In the genomic region with DNA sequence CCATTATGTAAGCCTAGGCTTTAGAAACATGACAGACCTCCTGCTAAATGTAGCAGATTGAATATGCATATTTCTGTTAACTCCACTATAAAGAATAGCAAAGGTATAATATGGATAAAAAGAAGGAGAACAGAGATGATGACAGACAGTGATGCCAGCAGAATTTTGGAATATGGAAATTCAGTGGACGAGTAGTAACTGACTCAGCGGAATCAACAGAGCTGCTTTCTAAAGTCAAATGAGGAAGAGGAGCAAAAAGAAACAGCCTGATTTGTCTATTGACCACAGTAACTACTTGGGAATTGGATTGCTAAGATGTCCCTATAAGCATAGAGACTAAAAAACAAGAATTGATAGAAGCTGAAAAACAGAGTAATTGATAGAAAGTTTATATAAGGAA, we compare ENCODE assay signal across 20 cellular contexts. TPM values are rescaled to one million over a fixed set of nuclear protein-coding genes. Genes with fewer than 3 reads are reported as not detected.
DNase-seq lines count a peak whose midpoint lies in the region; ATAC-seq, FAIRE-seq and TF ChIP-seq lines count a peak whose summit lies in the region.
"Had no signal": no experiment of that assay in that cellular context is flagged by ENCODE, and none has a peak within 500 bp of the region (broad histone marks: within the 10 kb centered on the region; RNA-seq: fewer than 3 reads in every experiment).

No MANE protein-coding gene starts in this region.

- peak overlapping the region; percentile 70 for H3K4me3 Mint-ChIP-seq in endothelial cell (ENCODE audit: unreplicated experiment)
- H3K4me3 Mint-ChIP-seq in CD4-positive, alpha-beta memory T cell: no peak overlapping the region

- H3K4me2 ChIP-seq in HepG2 (ENCODE audit: low read depth, low read length): no peak overlapping the region

- no peak overlapping the region for H3K4me3 ChIP-seq in HepG2 (replicated peaks in 1 of 3; ENCODE audit: insufficient read depth in 1 of 3, low read depth in 2 of 3, low read length in 3 of 3)
- H3K4me3 ChIP-seq in right lobe of liver: no peak overlapping the region
- H3K4me3 ChIP-seq in stomach: no peak overlapping the region
- H3K4me3 ChIP-seq in upper lobe of right lung: no peak overlapping the region
- no peak overlapping the region for H3K4me3 ChIP-seq in CD4-positive, alpha-beta memory T cell (ENCODE audit: low read length in 2 of 2)

- in situ Hi-C loops in HepG2 (cut with HindIII; ENCODE audit: extremely low pct_ligation_motif_present, low pct_unique_long_range_greater_than_20kb): no loop called here

- no peaks in the 10 kb centered on the region; the same call in 1 of the 2 replicates for H4K20me1 ChIP-seq in HepG2 (ENCODE audit: insufficient read depth, low read length)

- TF ChIP-seq POLR2A in HepG2 (IDR thresholded peaks at IDR 0.05; ENCODE audit: insufficient read depth in 1 of 2, low read depth in 2 of 2, low read length in 2 of 2) (no peak), right lobe of liver (IDR thresholded peaks at IDR 0.05) (no peak), stomach (IDR thresholded peaks at IDR 0.05) (no peak)

- ATAC-seq in HepG2 (no peak), right lobe of liver (no peak), upper lobe of right lung (no peak), GM18907 (IDR thresholded peaks at IDR 0.05; ENCODE audit: unreplicated experiment) (no peak)
- ATAC-seq: PC-3 had no signal

- peak overlapping the region; percentile 96 for H3K27ac Mint-ChIP-seq in endothelial cell (ENCODE audit: unreplicated experiment)
- no peak overlapping the region for H3K27ac Mint-ChIP-seq in CD4-positive, alpha-beta memory T cell

- no peaks in the 10 kb centered on the region for H3K9me3 Mint-ChIP-seq in endothelial cell (ENCODE audit: unreplicated experiment)
- peaks cover 0 to 2% (median 0%) of the 10 kb centered on the region in 8 donors for H3K9me3 Mint-ChIP-seq in CD4-positive, alpha-beta memory T cell

- H3K4me1 ChIP-seq in HepG2 (ENCODE audit: insufficient read depth, low read length) (peaks cover 10% of the 10 kb centered on the region), right lobe of liver (peaks cover 0 to 20% (median 0%) of the 10 kb centered on the region in 4 donors), stomach (peaks cover 0 to 69% (median 23%) of the 10 kb centered on the region in 4 donors), upper lobe of right lung (peaks cover 10% of the 10 kb centered on the region)
- no peaks in the 10 kb centered on the region for H3K4me1 ChIP-seq in CD4-positive, alpha-beta memory T cell (ENCODE audit: insufficient read depth, low read length)

- H3K27ac ChIP-seq in HepG2 (ENCODE audit: extremely low read length, insufficient read depth, low read length) (no peak overlapping the region), right lobe of liver (no peak overlapping the region), stomach (peak overlapping the region in 3 of 5 donors; percentile 6 to 43 (median 35)), upper lobe of right lung (no peak overlapping the region)
- no peak overlapping the region for H3K27ac ChIP-seq in CD4-positive, alpha-beta memory T cell (ENCODE audit: low read depth, low read length)

- peaks cover 5 to 7% of the 10 kb centered on the region in 2 experiments; a peak in 2 of 5 replicates for H3K36me3 ChIP-seq in HepG2 (replicated peaks in 1 of 2; ENCODE audit: control insufficient read depth in 1 of 2, insufficient read depth in 2 of 2, low read length in 2 of 2)
- H3K36me3 ChIP-seq in right lobe of liver: no peaks in the 10 kb centered on the region
- peaks cover 0 to 15% (median 8%) of the 10 kb centered on the region in 4 donors for H3K36me3 ChIP-seq in stomach
- no peaks in the 10 kb centered on the region for H3K36me3 ChIP-seq in upper lobe of right lung
- no peaks in the 10 kb centered on the region for H3K36me3 ChIP-seq in CD4-positive, alpha-beta memory T cell (ENCODE audit: insufficient read depth, low read length)

- FAIRE-seq in HepG2 (lab: Jason Lieb, UNC): no peak
- FAIRE-seq: D721Med had no signal

- TF ChIP-seq RAD21 in HepG2 (CRISPR knock-in tag; IDR thresholded peaks at IDR 0.05): no peak

- no peaks in the 10 kb centered on the region for H3K9me3 ChIP-seq in HepG2 (ENCODE audit: low read length)
- H3K9me3 ChIP-seq in right lobe of liver: no peaks in the 10 kb centered on the region
- H3K9me3 ChIP-seq in stomach: peaks cover 0 to 5% (median 0%) of the 10 kb centered on the region in 4 donors
- no peaks in the 10 kb centered on the region for H3K9me3 ChIP-seq in upper lobe of right lung
- no peaks in the 10 kb centered on the region for H3K9me3 ChIP-seq in CD4-positive, alpha-beta memory T cell (ENCODE audit: control insufficient read depth in 1 of 2, low read length in 2 of 2)

- H3K27me3 ChIP-seq in HepG2 (ENCODE audit: control insufficient read depth in 1 of 2, insufficient read depth in 2 of 2, low read length in 2 of 2) (no peaks in the 10 kb centered on the region), right lobe of liver (no peaks in the 10 kb centered on the region), stomach (no peaks in the 10 kb centered on the region), upper lobe of right lung (no peaks in the 10 kb centered on the region)
- H3K27me3 ChIP-seq in CD4-positive, alpha-beta memory T cell (ENCODE audit: insufficient read depth, low read length): no peaks in the 10 kb centered on the region

- CTCF ChIA-PET in HepG2 (lab: Yijun Ruan, JAX; ENCODE audit: low intra/inter-chr PET ratio, low total read pairs): no interaction called here
- CTCF ChIA-PET in CD4-positive, alpha-beta memory T cell (lab: Charles Lee; ENCODE audit: partially characterized antibody): no interaction called here

- no peaks in the 10 kb centered on the region for H3K36me3 Mint-ChIP-seq in endothelial cell (ENCODE audit: low read depth, unreplicated experiment)
- peaks cover 21 to 41% of the 10 kb centered on the region in 2 donors for H3K36me3 Mint-ChIP-seq in CD4-positive, alpha-beta memory T cell

- H2AFZ ChIP-seq in HepG2 (ENCODE audit: low read length): no peak overlapping the region

- H3K79me2 ChIP-seq in HepG2 (ENCODE audit: insufficient read depth, low read length): peaks cover 2% of the 10 kb centered on the region

- H3K9ac ChIP-seq in HepG2 (ENCODE audit: insufficient read depth, low read depth, low read length): no peak overlapping the region

- TF ChIP-seq EP300 in HepG2 (IDR thresholded peaks at IDR 0.05; ENCODE audit: low read depth in 2 of 2, low read length in 2 of 2) (no peak), HepG2 (CRISPR knock-in tag; IDR thresholded peaks at IDR 0.05; ENCODE audit: borderline replicate concordance) (no peak), stomach (IDR thresholded peaks at IDR 0.05) (no peak)

- peaks cover 2% of the 10 kb centered on the region for H3K27me3 Mint-ChIP-seq in endothelial cell (ENCODE audit: unreplicated experiment)
- H3K27me3 Mint-ChIP-seq in CD4-positive, alpha-beta memory T cell: no peaks in the 10 kb centered on the region

- WGBS in HepG2 (ENCODE audit: low lambda C conversion rate): 98% methylated on average over 2 of the region's 2 CpGs
- WGBS in right lobe of liver (ENCODE audit: insufficient coverage, low coverage, low lambda C conversion rate, missing lambda C conversion rate): 75% methylated on average over 2 of the region's 2 CpGs
- WGBS in stomach, 5 donors: 76 to 93% (median 85%) methylated on average over 2 of the region's 2 CpGs

- DNase-seq in HepG2 (ENCODE audit: low spot score): no peak
- DNase-seq in right lobe of liver: no peak
- no peak for DNase-seq in endothelial cell (ENCODE audit: low spot score)
- DNase-seq in stomach: no peak
- no peak for DNase-seq in NCI-H1436 treated with DMSO at 0.1 percent for 48 hours (lab: John Stamatoyannopoulos, UW)
- DNase-seq in upper lobe of right lung: no peak
- DNase-seq in CD4-positive, alpha-beta memory T cell: no peak
- DNase-seq: 8988T; MV-4-11; NCI-H1105; NCI-H146; NCI-H2029; NCI-H446; NCI-H526; NCI-H82; NK-92 treated with Interleukin-12 subunit alpha and Interleukin-12 subunit beta, amount 100 ng/mL, for 24 hours; PC-3 had no signal

- intact Hi-C loops in HepG2 (cut with micrococcal nuclease; ENCODE audit: unreplicated experiment): no loop called here
- intact Hi-C loops in right lobe of liver (cut with DNase I): no loop called here
- intact Hi-C loops in stomach (cut with DNase I; ENCODE audit: low total_unique reads): no loop called here
- intact Hi-C loops in upper lobe of right lung (cut with DNase I): no loop called here
- intact Hi-C loops in CD4-positive, alpha-beta memory T cell (cut with micrococcal nuclease): no loop called here

- BruUV-seq in HepG2 (replicated peaks; lab: Mats Ljungman, UMichigan): no TSS peak

- TF ChIP-seq CTCF in HepG2 (CRISPR knock-in tag; IDR thresholded peaks at IDR 0.05) (no peak), right lobe of liver (IDR thresholded peaks at IDR 0.05) (no peak), endothelial cell (IDR thresholded peaks at IDR 0.05; ENCODE audit: unreplicated experiment) (no peak), stomach (IDR thresholded peaks at IDR 0.05) (no peak), upper lobe of right lung (IDR thresholded peaks at IDR 0.05) (no peak)

- POLR2A ChIA-PET in HepG2 (lab: Yijun Ruan, JAX): no interaction called here
- POLR2A ChIA-PET in CD4-positive, alpha-beta memory T cell (lab: Charles Lee; ENCODE audit: partially characterized antibody): no interaction called here

- H3K4me1 Mint-ChIP-seq in endothelial cell (ENCODE audit: unreplicated experiment): peaks cover 82% of the 10 kb centered on the region
- peaks cover 0 to 5% (median 1%) of the 10 kb centered on the region in 4 donors for H3K4me1 Mint-ChIP-seq in CD4-positive, alpha-beta memory T cell

RNA-seq across cellular contexts. Expression of gene GPR21, which starts 8.0 kb away (rescaled TPM):
- total RNA-seq in HepG2 (2016; rRNA removed; fragmentation: Illumina TruSeq; extraction: Trizol) (0.29 TPM in 1 of 2 replicates, not detected in the other), right lobe of liver (under 1 TPM in 4 of 6 experiments, not detected in 2; 0.44 to 0.68 (median 0.54) TPM), endothelial cell (ENCODE audit: unreplicated experiment) (1.8 TPM), stomach (1 to 10 TPM in 1 of 5 donors, not detected in 4; 7.0 TPM), upper lobe of right lung (3.3 TPM)
- not detected in 2 replicates for total RNA-seq in HepG2 (2016; cell fraction: cytosol; rRNA removed; fragmentation: Illumina TruSeq; extraction: Trizol; ENCODE audit: low read depth)
- total RNA-seq in HepG2 (2016; cell fraction: insoluble cytoplasmic fraction; rRNA removed; fragmentation: Illumina TruSeq; extraction: Trizol): 0.41 TPM in 1 of 2 replicates, not detected in the other
- total RNA-seq in HepG2 (2016; cell fraction: membrane; rRNA removed; fragmentation: Illumina TruSeq; extraction: Trizol): not detected in 2 replicates
- 0.72 and 1.3 TPM in 2 replicates for total RNA-seq in HepG2 (2016; cell fraction: nucleus; rRNA removed; fragmentation: Illumina TruSeq; extraction: Trizol)
- polyA plus RNA-seq in HepG2 (2011; rRNA removed) (0.18 and 0.32 TPM in 2 replicates), stomach (not detected)
- not detected in 2 replicates for polyA plus RNA-seq in HepG2 (2011; cell fraction: cytosol; rRNA removed)
- 1.7 TPM in 2 replicates for polyA plus RNA-seq in HepG2 (2011; cell fraction: nucleus; rRNA removed)
- 0.13 TPM in 1 of 2 replicates, not detected in the other for polyA plus RNA-seq in HepG2 (2012)
- polyA plus RNA-seq in HepG2 (2016; cell fraction: cytosol; fragmentation: Illumina TruSeq; extraction: Trizol; ENCODE audit: low read depth): not detected in 2 replicates
- not detected in 2 replicates for polyA plus RNA-seq in HepG2 (2016; cell fraction: insoluble cytoplasmic fraction; fragmentation: Illumina TruSeq; extraction: Trizol; ENCODE audit: low read depth)
- not detected in 2 replicates for polyA plus RNA-seq in HepG2 (2016; cell fraction: membrane; fragmentation: Illumina TruSeq; extraction: Trizol; ENCODE audit: low read depth)
- not detected in 2 replicates for polyA plus RNA-seq in HepG2 (2016; cell fraction: nucleus; fragmentation: Illumina TruSeq; extraction: Trizol; ENCODE audit: insufficient read depth, low read depth)
- polyA minus RNA-seq in HepG2 (2011; rRNA and poly(A)+ RNA removed; ENCODE audit: low replicate concordance): 14.0 and 21.7 TPM in 2 replicates
- polyA minus RNA-seq in HepG2 (2011; cell fraction: cytosol; rRNA and poly(A)+ RNA removed): 0.49 TPM in 1 of 2 replicates, not detected in the other
- 30.3 and 35.8 TPM in 2 replicates for polyA minus RNA-seq in HepG2 (2011; cell fraction: nucleus; rRNA and poly(A)+ RNA removed)
- 1 to 10 TPM; 1.0 to 2.3 TPM for total RNA-seq in CD4-positive, alpha-beta memory T cell
- polyA plus RNA-seq in CD4-positive, alpha-beta memory T cell: not detected
- polyA plus RNA-seq: BJ had no signal

Comparison
In these comparisons a context has a peak if more than half of its experiments do, and no peak if none do; other contexts are left out.
1. H3K27ac ChIP-seq: peak in stomach (3 of 5); none in HepG2 (single experiment), right lobe of liver (0 of 3), upper lobe of right lung (single experiment) and CD4-positive, alpha-beta memory T cell (single experiment).